Comparison of ENCODE assay signal across 1 cellular context in the genomic region with DNA sequence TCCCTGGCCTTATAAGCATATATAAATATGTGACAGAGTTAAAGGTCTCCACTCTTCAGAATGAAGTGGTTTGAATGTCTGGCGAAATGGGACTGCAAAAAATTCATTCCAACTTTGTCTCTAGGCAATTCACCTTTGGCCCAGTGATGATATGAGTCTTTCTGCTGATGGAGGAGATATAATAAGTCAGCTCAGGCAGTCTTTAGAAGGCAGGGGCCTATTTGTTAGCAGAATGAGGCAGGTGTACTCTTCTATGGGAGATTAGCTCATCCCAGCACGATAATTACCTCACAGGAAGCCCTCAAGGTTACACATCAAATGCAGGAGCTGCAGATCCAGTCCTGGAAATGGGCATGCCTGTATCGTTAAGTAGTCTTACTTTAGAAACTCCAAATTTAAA.
TF ChIP-seq lines count a peak whose summit lies in the region.

No MANE protein-coding gene starts in this region.

TF ChIP-seq in GM23338, 12 proteins besides CTCF, POLR2A, EP300 and RAD21 (continued from another document):
- no peak for TF ChIP-seq REST (IDR thresholded peaks at IDR 0.05; ENCODE audit: unreplicated experiment)
